ENCODE assay signal across 8 cellular contexts in genomic region chr3:14403636-14404395, GRCh38. TPM values are rescaled to one million over a fixed set of nuclear protein-coding genes. Genes with fewer than 3 reads are reported as not detected.
A peak's percentile ranks its signal among the peaks of the same experiment; 100 is the strongest.
DNase-seq lines count a peak whose midpoint lies in the region; ATAC-seq and TF ChIP-seq lines count a peak whose summit lies in the region.

No MANE protein-coding gene starts in this region.

- peak; percentile 43 for DNase-seq in AG08395 (ENCODE audit: low spot score)
- no peak for DNase-seq in GM23338 (ENCODE audit: low spot score)
- DNase-seq in SKM-1 (lab: John Stamatoyannopoulos, UW; ENCODE audit: unreplicated experiment) = peak; percentile 60
- no peak for DNase-seq in esophagus squamous epithelium (lab: John Stamatoyannopoulos, UW)
- DNase-seq in neural crest cell (ENCODE audit: low read depth, low spot score) = no peak
- no peak for DNase-seq in NCI-H446 treated with DMSO at 0.1 percent for 48 hours (lab: John Stamatoyannopoulos, UW)

- no peak for TF ChIP-seq POLR2A in esophagus squamous epithelium (IDR thresholded peaks at IDR 0.05)

- H3K27me3 ChIP-seq in GM23338 (ENCODE audit: insufficient read depth) = no peaks in the 10 kb centered on the region
- no peaks in the 10 kb centered on the region for H3K27me3 ChIP-seq in esophagus squamous epithelium

- H3F3A ChIP-seq in GM23338 (replicated peaks; ENCODE audit: low read depth) = peaks cover 6% of the 10 kb centered on the region; the same call in 1 of the 2 replicates

- intact Hi-C loops in esophagus squamous epithelium (cut with DNase I) = loop anchor here (5.0 kb wide), 1 partner anchor 53 kb away; no protein-coding TSS in a partner anchor

- H3K27ac ChIP-seq in GM23338 (ENCODE audit: low read depth) = no peak overlapping the region
- peak overlapping the region; percentile 83 to 96 (median 94) for H3K27ac ChIP-seq in esophagus squamous epithelium

- H3K4me3 ChIP-seq in GM23338 (peak overlapping the region; percentile 98), esophagus squamous epithelium (peak overlapping the region; percentile 51 to 90 (median 74))

- H3K36me3 Mint-ChIP-seq in GM23338 (ENCODE audit: low read depth) = peaks cover 31% of the 10 kb centered on the region
- H3K36me3 Mint-ChIP-seq in neural crest cell (ENCODE audit: low read depth) = no peaks in the 10 kb centered on the region

- no peaks in the 10 kb centered on the region for H3K36me3 ChIP-seq in GM23338 (ENCODE audit: insufficient read depth)
- H3K36me3 ChIP-seq in esophagus squamous epithelium = no peaks in the 10 kb centered on the region

- peaks cover 42% of the 10 kb centered on the region for H4K20me1 ChIP-seq in GM23338 (replicated peaks; ENCODE audit: insufficient read depth)

- peak overlapping the region; percentile 98 for H3K4me3 Mint-ChIP-seq in GM23338
- H3K4me3 Mint-ChIP-seq in neural crest cell = peak overlapping the region; percentile 91

- no peak for TF ChIP-seq CTCF in GM23338 (conservative IDR thresholded peaks at IDR 0.05; ENCODE audit: low read depth in 2 of 2)
- TF ChIP-seq CTCF in esophagus squamous epithelium (IDR thresholded peaks at IDR 0.05) = no peak
- no peak for TF ChIP-seq CTCF in neural crest cell (conservative IDR thresholded peaks at IDR 0.05)

- H3K4me1 ChIP-seq in GM23338 (ENCODE audit: insufficient read depth) (peaks cover 41% of the 10 kb centered on the region), esophagus squamous epithelium (peaks cover 21 to 57% (median 27%) of the 10 kb centered on the region in 3 donors)

- ATAC-seq in GM23338 (no peak), GM21717 (IDR thresholded peaks at IDR 0.05; ENCODE audit: unreplicated experiment) (no peak), HG03045 (IDR thresholded peaks at IDR 0.05; ENCODE audit: unreplicated experiment) (no peak)

- peaks cover 30% of the 10 kb centered on the region for H3K27me3 Mint-ChIP-seq in GM23338 (ENCODE audit: insufficient read depth, low read depth, poor library complexity)
- no peaks in the 10 kb centered on the region for H3K27me3 Mint-ChIP-seq in neural crest cell (ENCODE audit: low read depth)

- peak overlapping the region; percentile 99 for H3K4me2 ChIP-seq in GM23338

- no peaks in the 10 kb centered on the region for H3K9me2 ChIP-seq in GM23338 (ENCODE audit: insufficient read depth)

- peaks cover 64% of the 10 kb centered on the region for H3K79me2 ChIP-seq in GM23338 (replicated peaks; ENCODE audit: insufficient read depth)

- 11 to 13% methylated on average over 5 to 6 of the region's 13 CpGs for WGBS in esophagus squamous epithelium, 2 donors

- no peaks in the 10 kb centered on the region for H3K9me3 Mint-ChIP-seq in GM23338
- no peaks in the 10 kb centered on the region for H3K9me3 Mint-ChIP-seq in neural crest cell

- no peaks in the 10 kb centered on the region for H3K9me3 ChIP-seq in esophagus squamous epithelium

- H3K27ac Mint-ChIP-seq in GM23338 (peak overlapping the region; percentile 20), neural crest cell (ENCODE audit: unreplicated experiment) (no peak overlapping the region)

- H2AFZ ChIP-seq in GM23338 = no peak overlapping the region

- peaks cover 48% of the 10 kb centered on the region for H3K4me1 Mint-ChIP-seq in GM23338
- peaks cover 36% of the 10 kb centered on the region for H3K4me1 Mint-ChIP-seq in neural crest cell

TF ChIP-seq in GM23338, 12 proteins besides CTCF, POLR2A, EP300 and RAD21:
- no peak for TF ChIP-seq JUNB (IDR thresholded peaks at IDR 0.05; ENCODE audit: unreplicated experiment)
- no peak for TF ChIP-seq ZNF462 (CRISPR knock-in tag; IDR thresholded peaks at IDR 0.05)
- TF ChIP-seq REST (IDR thresholded peaks at IDR 0.05; ENCODE audit: unreplicated experiment) = no peak
- TF ChIP-seq EZH2phosphoT487 (IDR thresholded peaks at IDR 0.05; ENCODE audit: unreplicated experiment) = no peak
- no peak for TF ChIP-seq ZNF331 (CRISPR knock-in tag; IDR thresholded peaks at IDR 0.05; ENCODE audit: low read depth)
- TF ChIP-seq ZNF114 (CRISPR knock-in tag; IDR thresholded peaks at IDR 0.05) = no peak

RNA-seq across cellular contexts. Expression of gene SLC6A6, which starts 1.4 kb away (rescaled TPM):
- total RNA-seq in GM23338 (2014; rRNA removed; shearing (Covaris generic)) = 142 and 150 TPM in 2 replicates
- polyA plus RNA-seq in GM23338 (2016; fragmentation: Nextera tagmentation; extraction: Ambion mirVana) = 27.5 and 31.6 TPM in 2 replicates
- total RNA-seq in esophagus squamous epithelium (10 to 100 TPM; 14.4 to 35.7 (median 17.0) TPM), neural crest cell (33.8 and 34.6 TPM in 2 replicates)

Comparison
In these comparisons a context has a peak if more than half of its experiments do, and no peak if none do; other contexts are left out.
1. DNase-seq: peak in AG08395 (single experiment) and SKM-1 (single experiment); none in GM23338 (single experiment), esophagus squamous epithelium (single experiment), neural crest cell (single experiment) and NCI-H446 treated with DMSO at 0.1 percent for 48 hours (single experiment).